1 cellular context compared by ENCODE assay signal in genomic region chr5:27328480-27328879, GRCh38.
TF ChIP-seq lines count a peak whose summit lies in the region.

No MANE protein-coding gene starts in this region.

TF ChIP-seq in SK-N-SH, 30 proteins besides CTCF, POLR2A, EP300 and RAD21 (continued from another document):
- TF ChIP-seq REST (IDR thresholded peaks at IDR 0.05; ENCODE audit: low read depth, low read length) (no peak), FOSL2 (IDR thresholded peaks at IDR 0.05; ENCODE audit: borderline replicate concordance, low read depth) (peak; percentile 93), USF2 (IDR thresholded peaks at IDR 0.05; ENCODE audit: borderline replicate concordance, low read depth, low read length) (no peak), SIN3A (IDR thresholded peaks at IDR 0.05; ENCODE audit: borderline replicate concordance, low read depth, low read length) (no peak), TCF12 (IDR thresholded peaks at IDR 0.05) (peak; percentile 65), GABPA (IDR thresholded peaks at IDR 0.05; ENCODE audit: low read depth) (no peak), JUND (IDR thresholded peaks at IDR 0.05) (peak; percentile 90)
